Comparison of ENCODE assay signal across 1 cellular context in the genomic region with DNA sequence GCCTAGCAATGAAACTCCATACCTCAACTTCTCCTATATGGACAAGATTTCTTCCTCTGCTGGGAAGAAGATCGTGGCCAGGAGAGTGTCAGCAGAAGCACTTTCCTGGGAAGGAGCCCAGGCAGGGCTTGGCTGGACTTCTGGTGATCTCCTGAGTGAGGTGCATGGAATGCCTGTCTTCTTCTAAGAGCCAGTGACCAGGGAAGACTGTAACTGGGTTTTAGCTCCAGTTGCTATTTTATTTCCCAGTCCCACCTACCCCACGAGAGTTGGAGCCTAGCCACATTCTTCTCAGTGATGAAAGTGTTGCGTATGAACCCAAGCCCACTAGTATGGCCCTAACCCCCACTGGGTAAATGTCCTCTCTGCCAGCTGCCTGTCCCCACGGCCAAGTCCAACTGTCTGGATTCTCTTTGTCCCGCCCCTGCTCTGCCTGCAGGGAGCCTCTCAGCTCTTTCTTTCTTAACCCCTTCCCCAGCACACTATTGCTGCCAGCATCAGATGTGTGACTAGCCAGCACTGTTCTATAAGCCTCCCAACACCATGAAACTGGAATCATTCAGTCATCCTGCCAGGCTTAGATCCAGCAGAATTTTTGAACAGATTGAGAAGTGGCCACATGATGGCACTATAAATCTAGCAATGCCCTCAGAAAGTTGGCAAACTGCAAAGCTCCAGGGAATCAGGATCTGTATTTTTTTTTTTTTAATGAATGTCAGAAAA.
TF ChIP-seq lines count a peak whose summit lies in the region.

No MANE protein-coding gene starts in this region.

TF ChIP-seq in GM23338, 12 proteins besides CTCF, POLR2A, EP300 and RAD21 (continued from another document):
- TF ChIP-seq, protein P1, sequence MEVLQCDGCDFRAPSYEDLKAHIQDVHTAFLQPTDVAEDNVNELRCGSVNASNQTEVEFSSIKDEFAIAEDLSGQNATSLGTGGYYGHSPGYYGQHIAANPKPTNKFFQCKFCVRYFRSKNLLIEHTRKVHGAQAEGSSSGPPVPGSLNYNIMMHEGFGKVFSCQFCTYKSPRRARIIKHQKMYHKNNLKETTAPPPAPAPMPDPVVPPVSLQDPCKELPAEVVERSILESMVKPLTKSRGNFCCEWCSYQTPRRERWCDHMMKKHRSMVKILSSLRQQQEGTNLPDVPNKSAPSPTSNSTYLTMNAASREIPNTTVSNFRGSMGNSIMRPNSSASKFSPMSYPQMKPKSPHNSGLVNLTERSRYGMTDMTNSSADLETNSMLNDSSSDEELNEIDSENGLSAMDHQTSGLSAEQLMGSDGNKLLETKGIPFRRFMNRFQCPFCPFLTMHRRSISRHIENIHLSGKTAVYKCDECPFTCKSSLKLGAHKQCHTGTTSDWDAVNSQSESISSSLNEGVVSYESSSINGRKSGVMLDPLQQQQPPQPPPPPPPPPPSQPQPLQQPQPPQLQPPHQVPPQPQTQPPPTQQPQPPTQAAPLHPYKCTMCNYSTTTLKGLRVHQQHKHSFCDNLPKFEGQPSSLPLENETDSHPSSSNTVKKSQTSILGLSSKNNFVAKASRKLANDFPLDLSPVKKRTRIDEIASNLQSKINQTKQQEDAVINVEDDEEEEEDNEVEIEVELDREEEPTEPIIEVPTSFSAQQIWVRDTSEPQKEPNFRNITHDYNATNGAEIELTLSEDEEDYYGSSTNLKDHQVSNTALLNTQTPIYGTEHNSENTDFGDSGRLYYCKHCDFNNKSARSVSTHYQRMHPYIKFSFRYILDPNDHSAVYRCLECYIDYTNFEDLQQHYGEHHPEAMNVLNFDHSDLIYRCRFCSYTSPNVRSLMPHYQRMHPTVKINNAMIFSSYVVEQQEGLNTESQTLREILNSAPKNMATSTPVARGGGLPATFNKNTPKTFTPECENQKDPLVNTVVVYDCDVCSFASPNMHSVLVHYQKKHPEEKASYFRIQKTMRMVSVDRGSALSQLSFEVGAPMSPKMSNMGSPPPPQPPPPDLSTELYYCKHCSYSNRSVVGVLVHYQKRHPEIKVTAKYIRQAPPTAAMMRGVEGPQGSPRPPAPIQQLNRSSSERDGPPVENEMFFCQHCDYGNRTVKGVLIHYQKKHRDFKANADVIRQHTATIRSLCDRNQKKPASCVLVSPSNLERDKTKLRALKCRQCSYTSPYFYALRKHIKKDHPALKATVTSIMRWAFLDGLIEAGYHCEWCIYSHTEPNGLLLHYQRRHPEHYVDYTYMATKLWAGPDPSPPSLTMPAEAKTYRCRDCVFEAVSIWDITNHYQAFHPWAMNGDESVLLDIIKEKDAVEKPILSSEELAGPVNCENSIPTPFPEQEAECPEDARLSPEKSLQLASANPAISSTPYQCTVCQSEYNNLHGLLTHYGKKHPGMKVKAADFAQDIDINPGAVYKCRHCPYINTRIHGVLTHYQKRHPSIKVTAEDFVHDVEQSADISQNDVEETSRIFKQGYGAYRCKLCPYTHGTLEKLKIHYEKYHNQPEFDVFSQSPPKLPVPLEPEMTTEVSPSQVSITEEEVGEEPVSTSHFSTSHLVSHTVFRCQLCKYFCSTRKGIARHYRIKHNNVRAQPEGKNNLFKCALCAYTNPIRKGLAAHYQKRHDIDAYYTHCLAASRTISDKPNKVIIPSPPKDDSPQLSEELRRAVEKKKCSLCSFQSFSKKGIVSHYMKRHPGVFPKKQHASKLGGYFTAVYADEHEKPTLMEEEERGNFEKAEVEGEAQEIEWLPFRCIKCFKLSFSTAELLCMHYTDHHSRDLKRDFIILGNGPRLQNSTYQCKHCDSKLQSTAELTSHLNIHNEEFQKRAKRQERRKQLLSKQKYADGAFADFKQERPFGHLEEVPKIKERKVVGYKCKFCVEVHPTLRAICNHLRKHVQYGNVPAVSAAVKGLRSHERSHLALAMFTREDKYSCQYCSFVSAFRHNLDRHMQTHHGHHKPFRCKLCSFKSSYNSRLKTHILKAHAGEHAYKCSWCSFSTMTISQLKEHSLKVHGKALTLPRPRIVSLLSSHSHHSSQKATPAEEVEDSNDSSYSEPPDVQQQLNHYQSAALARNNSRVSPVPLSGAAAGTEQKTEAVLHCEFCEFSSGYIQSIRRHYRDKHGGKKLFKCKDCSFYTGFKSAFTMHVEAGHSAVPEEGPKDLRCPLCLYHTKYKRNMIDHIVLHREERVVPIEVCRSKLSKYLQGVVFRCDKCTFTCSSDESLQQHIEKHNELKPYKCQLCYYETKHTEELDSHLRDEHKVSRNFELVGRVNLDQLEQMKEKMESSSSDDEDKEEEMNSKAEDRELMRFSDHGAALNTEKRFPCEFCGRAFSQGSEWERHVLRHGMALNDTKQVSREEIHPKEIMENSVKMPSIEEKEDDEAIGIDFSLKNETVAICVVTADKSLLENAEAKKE (CRISPR knock-in tag; IDR thresholded peaks at IDR 0.05) = no peak
- TF ChIP-seq, protein P2, sequence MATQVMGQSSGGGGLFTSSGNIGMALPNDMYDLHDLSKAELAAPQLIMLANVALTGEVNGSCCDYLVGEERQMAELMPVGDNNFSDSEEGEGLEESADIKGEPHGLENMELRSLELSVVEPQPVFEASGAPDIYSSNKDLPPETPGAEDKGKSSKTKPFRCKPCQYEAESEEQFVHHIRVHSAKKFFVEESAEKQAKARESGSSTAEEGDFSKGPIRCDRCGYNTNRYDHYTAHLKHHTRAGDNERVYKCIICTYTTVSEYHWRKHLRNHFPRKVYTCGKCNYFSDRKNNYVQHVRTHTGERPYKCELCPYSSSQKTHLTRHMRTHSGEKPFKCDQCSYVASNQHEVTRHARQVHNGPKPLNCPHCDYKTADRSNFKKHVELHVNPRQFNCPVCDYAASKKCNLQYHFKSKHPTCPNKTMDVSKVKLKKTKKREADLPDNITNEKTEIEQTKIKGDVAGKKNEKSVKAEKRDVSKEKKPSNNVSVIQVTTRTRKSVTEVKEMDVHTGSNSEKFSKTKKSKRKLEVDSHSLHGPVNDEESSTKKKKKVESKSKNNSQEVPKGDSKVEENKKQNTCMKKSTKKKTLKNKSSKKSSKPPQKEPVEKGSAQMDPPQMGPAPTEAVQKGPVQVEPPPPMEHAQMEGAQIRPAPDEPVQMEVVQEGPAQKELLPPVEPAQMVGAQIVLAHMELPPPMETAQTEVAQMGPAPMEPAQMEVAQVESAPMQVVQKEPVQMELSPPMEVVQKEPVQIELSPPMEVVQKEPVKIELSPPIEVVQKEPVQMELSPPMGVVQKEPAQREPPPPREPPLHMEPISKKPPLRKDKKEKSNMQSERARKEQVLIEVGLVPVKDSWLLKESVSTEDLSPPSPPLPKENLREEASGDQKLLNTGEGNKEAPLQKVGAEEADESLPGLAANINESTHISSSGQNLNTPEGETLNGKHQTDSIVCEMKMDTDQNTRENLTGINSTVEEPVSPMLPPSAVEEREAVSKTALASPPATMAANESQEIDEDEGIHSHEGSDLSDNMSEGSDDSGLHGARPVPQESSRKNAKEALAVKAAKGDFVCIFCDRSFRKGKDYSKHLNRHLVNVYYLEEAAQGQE (IDR thresholded peaks at IDR 0.05; ENCODE audit: unreplicated experiment) = no peak
